ENCODE assay signal across 8 cellular contexts in the genomic region with DNA sequence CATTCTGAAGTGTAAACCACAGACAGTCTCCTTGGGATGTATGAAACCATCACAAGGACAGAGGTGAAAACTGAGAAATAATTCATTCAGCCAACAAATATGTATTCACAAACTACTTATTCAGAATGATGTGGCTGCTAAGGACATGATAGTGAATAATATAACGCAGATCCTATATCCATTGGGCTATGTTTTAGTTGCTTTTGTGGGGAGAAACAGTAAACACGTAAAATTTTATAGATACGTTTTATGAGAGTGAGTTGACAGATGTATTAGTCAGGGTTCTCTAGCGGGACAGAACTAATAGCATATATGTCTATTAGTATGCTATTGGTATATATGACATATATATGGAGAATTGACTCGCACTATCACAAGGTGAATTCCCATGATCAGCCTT.
"Had no signal": no experiment of that assay in that cellular context is flagged by ENCODE, and none has a peak within 500 bp of the region (broad histone marks: within the 10 kb centered on the region; RNA-seq: fewer than 3 reads in every experiment).

No MANE protein-coding gene starts in this region.

- H2AFZ ChIP-seq: GM23248 had no signal

- H3K27ac ChIP-seq: GM23248, KMS-11 had no signal

- DNase-seq: GM23248, GOT3, H7, KBM-7 had no signal

- H3K4me1 ChIP-seq: HAP-1 had no signal

- H3K4me3 ChIP-seq: GM23248, HAP-1 had no signal

- ATAC-seq: HCT116, HepG2 had no signal

- H3K9ac ChIP-seq: GM23248, KMS-11 had no signal

- H3K36me3 ChIP-seq: HAP-1 had no signal

- FAIRE-seq: HepG2 had no signal

- H3K4me2 ChIP-seq: KMS-11 had no signal

- H3K9me3 ChIP-seq: HAP-1 had no signal
